Comparison of ENCODE assay signal across 2 cellular contexts in the genomic region with DNA sequence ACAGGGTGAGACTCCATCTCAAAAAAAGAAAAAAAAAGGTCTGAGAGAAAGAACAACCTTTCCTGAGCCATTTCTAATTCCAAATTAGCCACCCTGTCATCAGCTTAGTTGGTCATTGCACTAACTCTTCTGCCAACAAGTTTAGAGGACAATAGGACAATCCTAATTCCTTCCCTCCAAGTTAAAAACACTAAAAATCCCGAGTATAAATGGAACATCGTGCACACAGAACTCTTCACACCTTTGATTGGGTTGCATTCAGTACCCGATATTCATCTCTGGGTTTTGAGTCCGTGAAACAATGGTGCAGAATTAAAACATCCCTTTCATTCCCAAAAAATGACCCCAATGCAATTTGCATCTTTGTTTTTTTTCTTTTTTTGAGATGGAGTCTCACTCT.
TF ChIP-seq lines count a peak whose summit lies in the region.

No MANE protein-coding gene starts in this region.

TF ChIP-seq in HepG2, 621 proteins besides CTCF, POLR2A, EP300 and RAD21:
- TF ChIP-seq POLR2AphosphoS5 (IDR thresholded peaks at IDR 0.05; ENCODE audit: low read depth, low read length) (peak; percentile 28; the same call in 1 of the 2 replicates), CBX5 (CRISPR knock-in tag; IDR thresholded peaks at IDR 0.05; ENCODE audit: borderline replicate concordance) (no peak)

TF ChIP-seq in HCT116, 20 proteins besides CTCF, POLR2A, EP300 and RAD21:
- TF ChIP-seq TCF7L2 (IDR thresholded peaks at IDR 0.05; ENCODE audit: borderline replicate concordance, extremely low read depth, insufficient read depth, insufficient read length) (no peak), POLR2AphosphoS5 (IDR thresholded peaks at IDR 0.05; ENCODE audit: low read depth, low read length) (0 out of 2 replicates have a peak, but pooled peaks have one; percentile 31), SRF (IDR thresholded peaks at IDR 0.05; ENCODE audit: low read depth) (no peak)
- TF ChIP-seq, protein P1, sequence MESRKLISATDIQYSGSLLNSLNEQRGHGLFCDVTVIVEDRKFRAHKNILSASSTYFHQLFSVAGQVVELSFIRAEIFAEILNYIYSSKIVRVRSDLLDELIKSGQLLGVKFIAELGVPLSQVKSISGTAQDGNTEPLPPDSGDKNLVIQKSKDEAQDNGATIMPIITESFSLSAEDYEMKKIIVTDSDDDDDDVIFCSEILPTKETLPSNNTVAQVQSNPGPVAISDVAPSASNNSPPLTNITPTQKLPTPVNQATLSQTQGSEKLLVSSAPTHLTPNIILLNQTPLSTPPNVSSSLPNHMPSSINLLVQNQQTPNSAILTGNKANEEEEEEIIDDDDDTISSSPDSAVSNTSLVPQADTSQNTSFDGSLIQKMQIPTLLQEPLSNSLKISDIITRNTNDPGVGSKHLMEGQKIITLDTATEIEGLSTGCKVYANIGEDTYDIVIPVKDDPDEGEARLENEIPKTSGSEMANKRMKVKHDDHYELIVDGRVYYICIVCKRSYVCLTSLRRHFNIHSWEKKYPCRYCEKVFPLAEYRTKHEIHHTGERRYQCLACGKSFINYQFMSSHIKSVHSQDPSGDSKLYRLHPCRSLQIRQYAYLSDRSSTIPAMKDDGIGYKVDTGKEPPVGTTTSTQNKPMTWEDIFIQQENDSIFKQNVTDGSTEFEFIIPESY (IDR thresholded peaks at IDR 0.05; ENCODE audit: extremely low read depth, insufficient replicate concordance, low read length): no peak
- TF ChIP-seq, protein P2, sequence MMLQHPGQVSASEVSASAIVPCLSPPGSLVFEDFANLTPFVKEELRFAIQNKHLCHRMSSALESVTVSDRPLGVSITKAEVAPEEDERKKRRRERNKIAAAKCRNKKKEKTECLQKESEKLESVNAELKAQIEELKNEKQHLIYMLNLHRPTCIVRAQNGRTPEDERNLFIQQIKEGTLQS (IDR thresholded peaks at IDR 0.05): no peak
